In the genomic region with DNA sequence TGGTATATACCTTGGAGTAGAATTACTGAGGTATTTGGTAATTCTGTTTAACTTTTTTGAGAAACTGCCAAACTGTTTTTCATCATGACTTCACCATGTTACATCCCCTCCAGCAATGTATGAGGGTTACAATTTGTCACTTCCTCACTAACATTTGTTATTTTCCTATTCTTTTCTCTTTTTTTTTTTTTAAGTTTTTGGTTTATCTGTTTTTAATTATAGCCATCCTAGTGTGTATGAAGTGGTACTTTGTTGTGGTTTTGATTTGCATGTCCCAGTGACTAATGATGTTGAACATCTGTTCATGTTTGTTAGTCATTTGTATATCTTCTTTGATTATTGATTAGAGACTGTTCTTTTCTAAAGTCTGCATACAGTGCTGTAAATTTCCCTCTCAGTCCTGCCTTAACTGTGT, we compare ENCODE assay signal across 8 cellular contexts.
DNase-seq lines count a peak whose midpoint lies in the region; ATAC-seq and TF ChIP-seq lines count a peak whose summit lies in the region.

No MANE protein-coding gene starts in this region.

- no peak overlapping the region for H3K27ac Mint-ChIP-seq in WTC11

- POLR2A ChIA-PET in WTC11 (lab: Charles Lee): no interaction called here

- peaks cover 14% of the 10 kb centered on the region for H3K36me3 Mint-ChIP-seq in WTC11

- H3K4me3 Mint-ChIP-seq in WTC11: no peak overlapping the region

- peak; percentile 82 for DNase-seq in HS-5 (ENCODE audit: low read depth)
- peak; percentile 76 for DNase-seq in fibroblast of peridontal ligament (ENCODE audit: extremely low read depth)
- DNase-seq in SKM-1 (lab: John Stamatoyannopoulos, UW; ENCODE audit: unreplicated experiment): no peak
- DNase-seq in activated effector memory CD4-positive, alpha-beta T cell treated with anti-CD3 and anti-CD28 coated beads, Interleukin-2, amount 50 U/mL, for 16 hours: no peak
- no peak for DNase-seq in caudate nucleus (lab: John Stamatoyannopoulos, UW)
- DNase-seq in WTC11 (ENCODE audit: low spot score): no peak

- H3K27ac ChIP-seq in caudate nucleus (ENCODE audit: low read depth, low read length): no peak overlapping the region

- no peak for TF ChIP-seq CTCF in WTC11 (IDR thresholded peaks at IDR 0.05)

- CTCF ChIA-PET in WTC11 (lab: Charles Lee): no interaction called here

- no peaks in the 10 kb centered on the region for H3K27me3 Mint-ChIP-seq in WTC11 (ENCODE audit: low read depth)

- H3K9me3 Mint-ChIP-seq in WTC11: peaks cover 16% of the 10 kb centered on the region

- H3K4me1 Mint-ChIP-seq in WTC11: no peaks in the 10 kb centered on the region

- peak; percentile 75 for ATAC-seq in GM18517 (IDR thresholded peaks at IDR 0.05; ENCODE audit: unreplicated experiment)
- peak; percentile 34 for ATAC-seq in GM21825 (IDR thresholded peaks at IDR 0.05; ENCODE audit: unreplicated experiment)
- no peak for ATAC-seq in WTC11

TF ChIP-seq in WTC11, 78 proteins besides CTCF, POLR2A, EP300 and RAD21:
- no peak for TF ChIP-seq TCF7 (CRISPR knock-in tag; IDR thresholded peaks at IDR 0.05; ENCODE audit: low read depth)
- TF ChIP-seq PRDM15 (CRISPR knock-in tag; IDR thresholded peaks at IDR 0.05): no peak
- no peak for TF ChIP-seq PRRX2 (CRISPR knock-in tag; IDR thresholded peaks at IDR 0.05)
- TF ChIP-seq TP53 (CRISPR knock-in tag; IDR thresholded peaks at IDR 0.05): no peak
- TF ChIP-seq ETV6 (CRISPR knock-in tag; IDR thresholded peaks at IDR 0.05): no peak

Comparison
In these comparisons a context has a peak if more than half of its experiments do, and no peak if none do; other contexts are left out.
1. DNase-seq: peak in HS-5 (single experiment) and fibroblast of peridontal ligament (single experiment); none in SKM-1 (single experiment), activated effector memory CD4-positive, alpha-beta T cell treated with anti-CD3 and anti-CD28 coated beads, Interleukin-2, amount 50 U/mL, for 16 hours (single experiment), caudate nucleus (0 of 61) and WTC11 (single experiment).